ENCODE assay signal across 8 cellular contexts in genomic region chr1:2391034-2391384, GRCh38. TPM values are rescaled to one million over a fixed set of nuclear protein-coding genes. Genes with fewer than 3 reads are reported as not detected.
DNase-seq lines count a peak whose midpoint lies in the region; ATAC-seq and TF ChIP-seq lines count a peak whose summit lies in the region.

No MANE protein-coding gene starts in this region.

- CTCF ChIA-PET in activated CD8-positive, alpha-beta memory T cell treated with anti-CD3 and anti-CD28 coated beads, Interleukin-2, amount 10 ng/mL, durations not matched to agents 7 days and 5 days (lab: Charles Lee), result interaction anchor here (0.8 to 4.2 kb wide), 18 partner anchors 8 to 216 kb away, joined by 3 to 41 read pairs (median 3); partner anchors contain the start of genes FAAP20, PANK4 and TNFRSF14

- intact Hi-C loops in vagina (cut with DNase I), result no loop called here

- H3K9me3 ChIP-seq in NT2/D1 (ENCODE audit: insufficient read depth, low read length) (no peaks in the 10 kb centered on the region), vagina (no peaks in the 10 kb centered on the region)

- H3K4me3 ChIP-seq in NT2/D1 (ENCODE audit: insufficient read length, low read depth) (peak overlapping the region; percentile 92), choroid plexus epithelial cell (ENCODE audit: low read depth, low read length) (peak overlapping the region; percentile 91), vagina (peak overlapping the region; percentile 84 to 99)

- no peaks in the 10 kb centered on the region for H3K27me3 Mint-ChIP-seq in activated CD8-positive, alpha-beta memory T cell treated with anti-CD3 and anti-CD28 coated beads, Interleukin-2, amount 10 ng/mL, durations not matched to agents 7 days and 5 days

- peaks cover 70% of the 10 kb centered on the region for H3K36me3 ChIP-seq in NT2/D1 (ENCODE audit: insufficient read depth, insufficient read length, low read length)
- peaks cover 0 to 14% of the 10 kb centered on the region in 2 donors for H3K36me3 ChIP-seq in vagina

- H3K4me1 Mint-ChIP-seq in activated CD8-positive, alpha-beta memory T cell treated with anti-CD3 and anti-CD28 coated beads, Interleukin-2, amount 10 ng/mL, durations not matched to agents 7 days and 5 days, result peaks cover 43% of the 10 kb centered on the region

- H3K27ac Mint-ChIP-seq in activated CD8-positive, alpha-beta memory T cell treated with anti-CD3 and anti-CD28 coated beads, Interleukin-2, amount 10 ng/mL, durations not matched to agents 7 days and 5 days, result no peak overlapping the region

- H3K4me1 ChIP-seq in NT2/D1 (ENCODE audit: insufficient read depth, insufficient read length) (peaks cover 4% of the 10 kb centered on the region), vagina (peaks cover 47% of the 10 kb centered on the region)

- peak overlapping the region; percentile 70 for H3K4me3 Mint-ChIP-seq in activated CD8-positive, alpha-beta memory T cell treated with anti-CD3 and anti-CD28 coated beads, Interleukin-2, amount 10 ng/mL, durations not matched to agents 7 days and 5 days

- peak overlapping the region; percentile 76 for H3K27ac ChIP-seq in vagina

- no peak for DNase-seq in activated CD8-positive, alpha-beta memory T cell treated with anti-CD3 and anti-CD28 coated beads, Interleukin-2, amount 10 ng/mL, durations not matched to agents 7 days and 5 days
- no peak for DNase-seq in activated CD8-positive, alpha-beta memory T cell treated with anti-CD3 and anti-CD28 coated beads, Interleukin-2, amount 50 U/mL, for 48 hours
- DNase-seq in NT2/D1 (ENCODE audit: low read depth, low spot score), result no peak
- peak; percentile 51 for DNase-seq in choroid plexus epithelial cell (ENCODE audit: low read depth)
- DNase-seq in lung microvascular endothelial cell (ENCODE audit: low read depth in 2 of 2), result peak; percentile 36 to 44
- DNase-seq in vagina (ENCODE audit: extremely low spot score in 2 of 2), result no peak
- DNase-seq in T-helper 9 cell, result no peak

- H3K27me3 ChIP-seq in NT2/D1 (ENCODE audit: insufficient read depth, insufficient read length) (no peaks in the 10 kb centered on the region), vagina (no peaks in the 10 kb centered on the region)

- peaks cover 14% of the 10 kb centered on the region for H3K36me3 Mint-ChIP-seq in activated CD8-positive, alpha-beta memory T cell treated with anti-CD3 and anti-CD28 coated beads, Interleukin-2, amount 10 ng/mL, durations not matched to agents 7 days and 5 days

- TF ChIP-seq CTCF in choroid plexus epithelial cell (conservative IDR thresholded peaks at IDR 0.05; ENCODE audit: low read depth, low read length), result no peak
- no peak for TF ChIP-seq CTCF in vagina (IDR thresholded peaks at IDR 0.05)

- no peaks in the 10 kb centered on the region for H3K9me3 Mint-ChIP-seq in activated CD8-positive, alpha-beta memory T cell treated with anti-CD3 and anti-CD28 coated beads, Interleukin-2, amount 10 ng/mL, durations not matched to agents 7 days and 5 days (ENCODE audit: low read depth)

- peak; percentile 2 for ATAC-seq in activated CD8-positive, alpha-beta memory T cell treated with anti-CD3 and anti-CD28 coated beads, Interleukin-2, amount 10 ng/mL, durations not matched to agents 7 days and 5 days
- ATAC-seq in HG02623 (IDR thresholded peaks at IDR 0.05; ENCODE audit: unreplicated experiment), result peak; percentile 4

- H3K9ac ChIP-seq in NT2/D1 (ENCODE audit: insufficient read length, low read depth), result peak overlapping the region; percentile 93

- no peak for TF ChIP-seq POLR2A in vagina (IDR thresholded peaks at IDR 0.05)

RNA-seq across cellular contexts. Expression of gene MORN1, which starts 0.3 kb away (rescaled TPM):
- 1 to 10 TPM; 8.0 to 8.5 TPM for total RNA-seq in activated CD8-positive, alpha-beta memory T cell treated with anti-CD3 and anti-CD28 coated beads, Interleukin-2, amount 10 ng/mL, durations not matched to agents 7 days and 5 days
- 3.3 and 4.8 TPM in 2 replicates for total RNA-seq in lung microvascular endothelial cell
- total RNA-seq in vagina, result 11.8 TPM

RNA-seq across cellular contexts. Expression of gene RER1, which starts 0.6 kb away (rescaled TPM):
- total RNA-seq in activated CD8-positive, alpha-beta memory T cell treated with anti-CD3 and anti-CD28 coated beads, Interleukin-2, amount 10 ng/mL, durations not matched to agents 7 days and 5 days, result 100 to 1,000 TPM; 146 to 174 TPM
- total RNA-seq in lung microvascular endothelial cell (32.7 and 48.6 TPM in 2 replicates), vagina (49.6 TPM)

RNA-seq across cellular contexts. Expression of gene PEX10, which starts 21.4 kb away (rescaled TPM):
- 10 to 100 TPM in 1 of 2 experiments, 1 to 10 TPM in 1; 8.7 to 12.3 TPM for total RNA-seq in activated CD8-positive, alpha-beta memory T cell treated with anti-CD3 and anti-CD28 coated beads, Interleukin-2, amount 10 ng/mL, durations not matched to agents 7 days and 5 days
- total RNA-seq in lung microvascular endothelial cell, result 24.6 and 26.0 TPM in 2 replicates
- total RNA-seq in vagina, result 15.2 TPM

Comparison
In these comparisons a context has a peak if more than half of its experiments do, and no peak if none do; other contexts are left out.
1. DNase-seq: peak in choroid plexus epithelial cell (single experiment) and lung microvascular endothelial cell (2 of 2); none in activated CD8-positive, alpha-beta memory T cell treated with anti-CD3 and anti-CD28 coated beads, Interleukin-2, amount 10 ng/mL, durations not matched to agents 7 days and 5 days (single experiment), activated CD8-positive, alpha-beta memory T cell treated with anti-CD3 and anti-CD28 coated beads, Interleukin-2, amount 50 U/mL, for 48 hours (single experiment), NT2/D1 (single experiment), vagina (0 of 2) and T-helper 9 cell (single experiment).
2. Peak in every context shown above with its lines, with median percentiles within 50 percentile points of each other: H3K4me3 ChIP-seq.